Comparison of ENCODE assay signal across 8 cellular contexts in genomic region chr16:57534881-57535658, GRCh38. TPM values are rescaled to one million over a fixed set of nuclear protein-coding genes. Genes with fewer than 3 reads are reported as not detected.
A peak's percentile ranks its signal among the peaks of the same experiment; 100 is the strongest.
DNase-seq lines count a peak whose midpoint lies in the region; ATAC-seq and TF ChIP-seq lines count a peak whose summit lies in the region.

No MANE protein-coding gene starts in this region.

- H3K27me3 Mint-ChIP-seq in naive thymus-derived CD8-positive, alpha-beta T cell, result no peaks in the 10 kb centered on the region

- no peaks in the 10 kb centered on the region for H3K36me3 Mint-ChIP-seq in naive thymus-derived CD8-positive, alpha-beta T cell

- peak overlapping the region; percentile 55; the same call in 1 of the 2 replicates for H3K27ac ChIP-seq in KMS-11

- no peak for TF ChIP-seq CTCF in KMS-11 (conservative IDR thresholded peaks at IDR 0.05; ENCODE audit: low read depth, low read length)
- no peak for TF ChIP-seq CTCF in choroid plexus epithelial cell (conservative IDR thresholded peaks at IDR 0.05; ENCODE audit: low read depth, low read length)

- H3K27me3 ChIP-seq in KMS-11 (ENCODE audit: insufficient read depth, low read depth), result no peaks in the 10 kb centered on the region

- no peaks in the 10 kb centered on the region for H3K9me3 Mint-ChIP-seq in naive thymus-derived CD8-positive, alpha-beta T cell

- peak overlapping the region; percentile 91 to 99 (median 96) for H3K27ac Mint-ChIP-seq in naive thymus-derived CD8-positive, alpha-beta T cell

- H3K4me1 Mint-ChIP-seq in naive thymus-derived CD8-positive, alpha-beta T cell, result peaks cover 54 to 88% (median 81%) of the 10 kb centered on the region in 4 donors

- no peak overlapping the region for H2AFZ ChIP-seq in KMS-11 (ENCODE audit: low read depth)

- H3K36me3 ChIP-seq in KMS-11 (ENCODE audit: insufficient read depth), result no peaks in the 10 kb centered on the region

- peak overlapping the region; percentile 73; the same call in 1 of the 2 replicates for H3K9ac ChIP-seq in KMS-11

- 0 out of 2 replicates have a peak, but pooled peaks cover 4% of the 10 kb centered on the region for H3K79me2 ChIP-seq in KMS-11 (ENCODE audit: insufficient read depth, low read depth)

- H3K4me3 Mint-ChIP-seq in naive thymus-derived CD8-positive, alpha-beta T cell, result peak overlapping the region; percentile 61 to 90 (median 82)

- no peak overlapping the region for H3K4me3 ChIP-seq in KMS-11 (IDR thresholded peaks at IDR 0.05; ENCODE audit: insufficient read depth, low read depth, low read length)
- peak overlapping the region; percentile 70 for H3K4me3 ChIP-seq in choroid plexus epithelial cell (ENCODE audit: low read depth, low read length)

- ATAC-seq in naive thymus-derived CD8-positive, alpha-beta T cell, result no peak
- no peak for ATAC-seq in HG03571 (IDR thresholded peaks at IDR 0.05; ENCODE audit: unreplicated experiment)
- no peak for ATAC-seq in GM19467 (IDR thresholded peaks at IDR 0.05; ENCODE audit: unreplicated experiment)

- peaks cover 53% of the 10 kb centered on the region for H3K4me1 ChIP-seq in KMS-11 (ENCODE audit: low read depth, poor library complexity, severe bottlenecking)

- POLR2A ChIA-PET in naive thymus-derived CD8-positive, alpha-beta T cell (lab: Charles Lee), result interaction anchor here (1.0 to 2.2 kb wide), 3 partner anchors 17 to 200 kb away, joined by 3 to 8 read pairs (median 3); partner anchors contain the start of genes CIAPIN1, COQ9 and KATNB1

- no peaks in the 10 kb centered on the region for H4K20me1 ChIP-seq in KMS-11 (ENCODE audit: insufficient read depth)

- DNase-seq in AG08396 (ENCODE audit: low spot score), result peak; percentile 21
- no peak for DNase-seq in choroid plexus epithelial cell (ENCODE audit: low read depth)
- DNase-seq in naive thymus-derived CD8-positive, alpha-beta T cell, result peak in 4 of 10 donors; percentile 12 to 55 (median 24)
- DNase-seq in kidney tubule cell (ENCODE audit: low spot score), result no peak
- DNase-seq in OCI-M1 (lab: John Stamatoyannopoulos, UW), result no peak

- H3K4me2 ChIP-seq in KMS-11, result peak overlapping the region; percentile 71

RNA-seq across cellular contexts. Expression of gene CCDC102A, which starts 1.3 kb away (rescaled TPM):
- 1 to 10 TPM; 7.0 to 9.7 TPM for total RNA-seq in naive thymus-derived CD8-positive, alpha-beta T cell
- polyA plus RNA-seq in naive thymus-derived CD8-positive, alpha-beta T cell, result 10 to 100 TPM in 1 of 3 donors, 1 to 10 TPM in 2; 7.8 to 17.0 (median 9.2) TPM

RNA-seq across cellular contexts. Expression of gene ADGRG5, which starts 7.4 kb away (rescaled TPM):
- 1 to 10 TPM in 1 of 2 experiments, under 1 TPM in 1; 0.60 to 1.1 TPM for total RNA-seq in naive thymus-derived CD8-positive, alpha-beta T cell
- 10 to 100 TPM in 1 of 3 donors, 1 to 10 TPM in 2; 2.5 to 12.8 (median 4.4) TPM for polyA plus RNA-seq in naive thymus-derived CD8-positive, alpha-beta T cell

RNA-seq across cellular contexts. Expression of gene DOK4, which starts 48.8 kb away (rescaled TPM):
- total RNA-seq in naive thymus-derived CD8-positive, alpha-beta T cell, result 1 to 10 TPM; 3.9 to 4.8 TPM
- 1 to 10 TPM; 1.8 to 4.7 (median 3.1) TPM for polyA plus RNA-seq in naive thymus-derived CD8-positive, alpha-beta T cell
